Comparison of ENCODE assay signal across 14 cellular contexts in genomic region chr2:56047136-56047535, GRCh38.
"Had no signal": no experiment of that assay in that cellular context is flagged by ENCODE, and none has a peak within 500 bp of the region (broad histone marks: within the 10 kb centered on the region; RNA-seq: fewer than 3 reads in every experiment).

No MANE protein-coding gene starts in this region.

- H3K9me3 ChIP-seq: esophagus muscularis mucosa, right lobe of liver, upper lobe of right lung had no signal

- H3K27me3 ChIP-seq: esophagus muscularis mucosa, right lobe of liver, upper lobe of right lung had no signal

- H3K36me3 ChIP-seq: esophagus muscularis mucosa, right lobe of liver, upper lobe of right lung had no signal

- H3K4me3 ChIP-seq: esophagus muscularis mucosa, right lobe of liver, smooth muscle cell, upper lobe of right lung had no signal

- H3K27ac ChIP-seq: esophagus muscularis mucosa, right lobe of liver, upper lobe of right lung had no signal

- FAIRE-seq: keratinocyte had no signal

- H3K4me1 ChIP-seq: esophagus muscularis mucosa, right lobe of liver, upper lobe of right lung had no signal

- H3K4me2 ChIP-seq: smooth muscle cell had no signal

- DNase-seq: activated CD4-positive, alpha-beta T cell treated with anti-CD3 and anti-CD28 coated beads, Interleukin-2, amount 10 ng/mL, durations not matched to agents 7 days and 5 days; activated CD8-positive, alpha-beta memory T cell treated with anti-CD3 and anti-CD28 coated beads for 24 hours; activated naive CD4-positive, alpha-beta T cell; activated naive CD8-positive, alpha-beta T cell treated with anti-CD3 and anti-CD28 coated beads, Interleukin-2, amount 10 ng/mL, durations not matched to agents 7 days and 5 days; cortex of kidney; effector CD4-positive, alpha-beta T cell; hippocampal formation; midbrain; right lobe of liver; stimulated activated naive CD8-positive, alpha-beta T cell treated with anti-CD3 and anti-CD28 coated beads, Interleukin-15, amount 100 ng/mL, for 72 hours; upper lobe of right lung had no signal
